20 cellular contexts compared by ENCODE assay signal in the genomic region with DNA sequence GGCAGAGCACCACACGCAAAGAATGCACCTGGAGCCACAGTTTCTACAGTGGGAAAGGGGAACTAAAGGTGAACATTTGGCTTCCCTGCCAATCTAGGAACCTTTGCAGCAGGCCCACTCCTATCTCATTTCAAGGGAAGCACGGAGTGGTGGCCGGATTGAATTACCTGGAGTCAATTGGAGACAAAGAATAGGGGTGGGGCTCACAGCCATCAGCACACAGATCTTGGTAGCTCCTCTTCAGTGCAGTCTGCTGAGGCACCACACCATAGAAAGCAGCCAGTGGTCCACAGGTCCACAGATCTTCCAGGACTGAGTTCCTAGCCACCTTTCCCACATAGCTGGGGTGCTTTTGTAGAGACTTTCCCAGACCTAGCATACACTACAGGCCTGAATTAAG. TPM values are rescaled to one million over a fixed set of nuclear protein-coding genes. Genes with fewer than 3 reads are reported as not detected.
DNase-seq lines count a peak whose midpoint lies in the region; ATAC-seq and TF ChIP-seq lines count a peak whose summit lies in the region.
"Had no signal": no experiment of that assay in that cellular context is flagged by ENCODE, and none has a peak within 500 bp of the region (broad histone marks: within the 10 kb centered on the region; RNA-seq: fewer than 3 reads in every experiment).

No MANE protein-coding gene starts in this region.

- 87 to 93% methylated on average over 3 of the region's 3 CpGs for WGBS in testis, 2 donors

- H3K9me3 ChIP-seq in SJCRH30 (replicated peaks) (no peaks in the 10 kb centered on the region), neural progenitor cell (ENCODE audit: low read depth) (no peaks in the 10 kb centered on the region), testis (no peaks in the 10 kb centered on the region)
- H3K9me3 ChIP-seq: BLaER1 treated with 17β-estradiol and CSF1 and Interleukin-3, amounts not matched to agents 10 nM and 100 nM; Caco-2; Peyer's patch had no signal

- H3K27me3 ChIP-seq in SJCRH30, result no peaks in the 10 kb centered on the region; the same call in 1 of the 2 replicates
- no peaks in the 10 kb centered on the region for H3K27me3 ChIP-seq in neural progenitor cell
- H3K27me3 ChIP-seq in testis, result no peaks in the 10 kb centered on the region
- H3K27me3 ChIP-seq: BLaER1 treated with 17β-estradiol and CSF1 and Interleukin-3, amounts not matched to agents 10 nM and 100 nM; Peyer's patch had no signal

- H3K79me2 ChIP-seq in neural progenitor cell (ENCODE audit: low read depth), result no peaks in the 10 kb centered on the region

- H3K27ac ChIP-seq in SJCRH30 (no peak overlapping the region), neural progenitor cell (no peak overlapping the region), testis (no peak overlapping the region)
- H3K27ac ChIP-seq: 22Rv1; BLaER1 treated with 17β-estradiol and CSF1 and Interleukin-3, amounts not matched to agents 10 nM and 100 nM; Peyer's patch had no signal

- H3K4me3 ChIP-seq in SJCRH30 (no peak overlapping the region), neural progenitor cell (no peak overlapping the region), testis (no peak overlapping the region)
- H3K4me3 ChIP-seq: BLaER1 treated with 17β-estradiol and CSF1 and Interleukin-3, amounts not matched to agents 10 nM and 100 nM; Peyer's patch had no signal

- intact Hi-C loops in testis (cut with DNase I; ENCODE audit: low total_unique reads), result no loop called here

- ATAC-seq in GM21360 (IDR thresholded peaks at IDR 0.05; ENCODE audit: unreplicated experiment), result no peak
- ATAC-seq: SK-N-SH treated with all-trans-retinoic acid at 6 μM for 48 hours, T-helper 17 cell had no signal

- no peak overlapping the region for H3K9ac ChIP-seq in neural progenitor cell
- H3K9ac ChIP-seq: BLaER1 treated with 17β-estradiol and CSF1 and Interleukin-3, amounts not matched to agents 10 nM and 100 nM had no signal

- peak overlapping the region; percentile 77 for H2AFZ ChIP-seq in neural progenitor cell (replicated peaks)

- TF ChIP-seq CTCF in neural progenitor cell (IDR thresholded peaks at IDR 0.05) (no peak), testis (IDR thresholded peaks at IDR 0.05) (no peak)

- H4K20me1 ChIP-seq in neural progenitor cell (ENCODE audit: low read depth), result no peaks in the 10 kb centered on the region
- H4K20me1 ChIP-seq: BLaER1 treated with 17β-estradiol and CSF1 and Interleukin-3, amounts not matched to agents 10 nM and 100 nM had no signal

- H3K27ac Mint-ChIP-seq in neural progenitor cell, result no peak overlapping the region
- H3K27ac Mint-ChIP-seq: T-helper 17 cell had no signal

- DNase-seq in NCI-H1092 treated with DMSO at 0.1 percent for 48 hours (lab: John Stamatoyannopoulos, UW), result peak; percentile 5
- no peak for DNase-seq in NCI-H1092 (lab: John Stamatoyannopoulos, UW)
- DNase-seq in NCI-H2107 treated with DMSO at 0.1 percent for 48 hours (lab: John Stamatoyannopoulos, UW; ENCODE audit: unreplicated experiment), result peak; percentile 19
- DNase-seq in SJCRH30, result peak; percentile 5 to 28
- no peak for DNase-seq in neural progenitor cell (ENCODE audit: low spot score)
- no peak for DNase-seq in AML-193 (lab: John Stamatoyannopoulos, UW)
- DNase-seq in testis, result no peak
- DNase-seq: Caco-2, HCEC 1CT, IMR-90, Kasumi-1, NCI-H1417 treated with DMSO at 0.1 percent for 48 hours, NCI-H82, Peyer's patch, Right ventricle myocardium superior, T-helper 17 cell had no signal

- H3K4me3 Mint-ChIP-seq in neural progenitor cell, result no peak overlapping the region
- H3K4me3 Mint-ChIP-seq: T-helper 17 cell had no signal

- H3K36me3 Mint-ChIP-seq in neural progenitor cell, result no peaks in the 10 kb centered on the region

- H3K36me3 ChIP-seq in SJCRH30, result no peaks in the 10 kb centered on the region
- H3K36me3 ChIP-seq in neural progenitor cell, result no peaks in the 10 kb centered on the region
- no peaks in the 10 kb centered on the region for H3K36me3 ChIP-seq in testis (ENCODE audit: low read depth, missing control alignments)
- H3K36me3 ChIP-seq: BLaER1 treated with 17β-estradiol and CSF1 and Interleukin-3, amounts not matched to agents 10 nM and 100 nM; Peyer's patch had no signal

- no peaks in the 10 kb centered on the region for H3K4me1 Mint-ChIP-seq in neural progenitor cell

- TF ChIP-seq POLR2A in testis (IDR thresholded peaks at IDR 0.05), result no peak

- no peaks in the 10 kb centered on the region for H3K9me3 Mint-ChIP-seq in neural progenitor cell

- no peak overlapping the region for H3K4me2 ChIP-seq in neural progenitor cell
- H3K4me2 ChIP-seq: BLaER1 treated with 17β-estradiol and CSF1 and Interleukin-3, amounts not matched to agents 10 nM and 100 nM had no signal

- no peaks in the 10 kb centered on the region for H3F3A ChIP-seq in neural progenitor cell (ENCODE audit: low read depth)

- no peaks in the 10 kb centered on the region for H3K4me1 ChIP-seq in SJCRH30
- H3K4me1 ChIP-seq in neural progenitor cell, result no peaks in the 10 kb centered on the region
- H3K4me1 ChIP-seq in testis, result no peaks in the 10 kb centered on the region
- H3K4me1 ChIP-seq: Caco-2, Peyer's patch had no signal

- H3K27me3 Mint-ChIP-seq in neural progenitor cell (ENCODE audit: insufficient read depth, low read depth), result no peaks in the 10 kb centered on the region

RNA-seq across cellular contexts. Expression of gene NXPH2, which starts 43.5 kb away (rescaled TPM):
- total RNA-seq in SJCRH30 (2014; rRNA removed; shearing (Covaris generic)), result not detected in 2 replicates
- total RNA-seq in neural progenitor cell (ENCODE audit: low replicate concordance) (2.7 and 4.3 TPM in 2 replicates), testis (not detected)
- 0.63 TPM for polyA plus RNA-seq in testis (ENCODE audit: insufficient read depth, low read depth, low replicate concordance)
- total RNA-seq: Caco-2, IMR-90, Peyer's patch, Right ventricle myocardium superior, T-helper 17 cell had no signal
- polyA plus RNA-seq: IMR-90 had no signal

Comparison
In these comparisons a context has a peak if more than half of its experiments do, and no peak if none do; other contexts are left out.
1. DNase-seq: peak in NCI-H1092 treated with DMSO at 0.1 percent for 48 hours (single experiment), NCI-H2107 treated with DMSO at 0.1 percent for 48 hours (single experiment) and SJCRH30 (2 of 2); none in NCI-H1092 (single experiment), neural progenitor cell (single experiment), AML-193 (0 of 2) and testis (single experiment).